ENCODE assay signal across 32 cellular contexts in the genomic region with DNA sequence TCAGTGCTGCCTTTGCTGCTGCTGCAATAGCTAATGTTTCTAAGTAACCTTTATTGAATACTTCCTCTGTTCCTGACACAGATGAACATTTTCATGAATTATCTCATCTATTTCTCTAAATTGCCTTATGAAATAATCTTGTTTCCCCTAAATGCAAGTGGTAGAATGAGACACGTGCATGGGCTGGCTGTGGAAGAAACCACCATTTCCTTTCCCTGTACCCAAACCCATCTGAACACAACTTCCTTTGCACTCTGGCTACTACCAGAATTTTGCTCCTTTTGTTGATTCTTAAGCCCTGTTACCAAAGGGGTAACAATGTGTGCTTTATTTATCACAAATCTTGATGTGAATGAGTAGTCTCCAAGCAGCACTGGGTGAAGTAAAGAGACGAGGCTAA. TPM values are rescaled to one million over a fixed set of nuclear protein-coding genes. Genes with fewer than 3 reads are reported as not detected.
DNase-seq lines count a peak whose midpoint lies in the region; ATAC-seq and TF ChIP-seq lines count a peak whose summit lies in the region.
"Had no signal": no experiment of that assay in that cellular context is flagged by ENCODE, and none has a peak within 500 bp of the region (broad histone marks: within the 10 kb centered on the region; RNA-seq: fewer than 3 reads in every experiment).

No MANE protein-coding gene starts in this region.

- H3K27me3 ChIP-seq in neural progenitor cell (no peaks in the 10 kb centered on the region), testis (no peaks in the 10 kb centered on the region)
- H3K27me3 ChIP-seq: ascending aorta, cardiac muscle cell, spleen had no signal

- H3K4me3 ChIP-seq in neural progenitor cell, result no peak overlapping the region
- H3K4me3 ChIP-seq in testis, result no peak overlapping the region
- H3K4me3 ChIP-seq: ascending aorta, cardiac muscle cell, coronary artery, lower lobe of right lung, mucosa of descending colon, PC-9, spleen had no signal

- no peaks in the 10 kb centered on the region for H3K27me3 Mint-ChIP-seq in activated CD4-positive, alpha-beta T cell treated with anti-CD3 and anti-CD28 coated beads for 36 hours
- H3K27me3 Mint-ChIP-seq in T-helper 17 cell, result peaks cover 4% of the 10 kb centered on the region
- H3K27me3 Mint-ChIP-seq in neural progenitor cell (ENCODE audit: insufficient read depth, low read depth), result peaks cover 3% of the 10 kb centered on the region

- intact Hi-C loops in activated CD4-positive, alpha-beta T cell treated with anti-CD3 and anti-CD28 coated beads for 36 hours (cut with DNase I, micrococcal nuclease), result no loop called here
- intact Hi-C loops in testis (cut with DNase I; ENCODE audit: low total_unique reads), result no loop called here

- no peaks in the 10 kb centered on the region for H3K36me3 ChIP-seq in neural progenitor cell
- no peaks in the 10 kb centered on the region for H3K36me3 ChIP-seq in testis (ENCODE audit: low read depth, missing control alignments)
- H3K36me3 ChIP-seq: ascending aorta, cardiac muscle cell, lower lobe of right lung, spleen had no signal

- 58 to 73% methylated on average over 2 of the region's 2 CpGs for WGBS in testis, 2 donors

- H3K4me1 ChIP-seq in neural progenitor cell (no peaks in the 10 kb centered on the region), testis (no peaks in the 10 kb centered on the region)
- H3K4me1 ChIP-seq: ascending aorta, lower lobe of right lung had no signal

- H3K4me3 Mint-ChIP-seq in activated CD4-positive, alpha-beta T cell treated with anti-CD3 and anti-CD28 coated beads for 36 hours, result no peak overlapping the region
- H3K4me3 Mint-ChIP-seq in T-helper 17 cell (peak overlapping the region; percentile 10), neural progenitor cell (no peak overlapping the region)
- H3K4me3 Mint-ChIP-seq: activated T-cell treated with anti-CD3 and anti-CD28 coated beads, Interleukin-2, amount 50 U/mL, for 4 hours; effector memory CD8-positive, alpha-beta T cell; nephron progenitor cell had no signal

- peak overlapping the region; percentile 60 for H3K27ac Mint-ChIP-seq in activated CD4-positive, alpha-beta T cell treated with anti-CD3 and anti-CD28 coated beads for 36 hours
- H3K27ac Mint-ChIP-seq in T-helper 17 cell (no peak overlapping the region), neural progenitor cell (no peak overlapping the region)
- H3K27ac Mint-ChIP-seq: effector memory CD8-positive, alpha-beta T cell; nephron progenitor cell had no signal

- no peak overlapping the region for H3K9ac ChIP-seq in neural progenitor cell

- H3K9me3 Mint-ChIP-seq in activated CD4-positive, alpha-beta T cell treated with anti-CD3 and anti-CD28 coated beads for 36 hours (ENCODE audit: low read depth), result peaks cover 9% of the 10 kb centered on the region
- no peaks in the 10 kb centered on the region for H3K9me3 Mint-ChIP-seq in neural progenitor cell

- H3K27ac ChIP-seq in neural progenitor cell (no peak overlapping the region), testis (no peak overlapping the region)
- H3K27ac ChIP-seq: 22Rv1, ascending aorta, cardiac muscle cell, coronary artery, lower lobe of right lung, PC-9 had no signal

- H3F3A ChIP-seq in neural progenitor cell (ENCODE audit: low read depth), result no peaks in the 10 kb centered on the region

- no peak for TF ChIP-seq POLR2A in testis (IDR thresholded peaks at IDR 0.05)

- DNase-seq in activated CD4-positive, alpha-beta T cell treated with anti-CD3 and anti-CD28 coated beads for 36 hours, result no peak
- DNase-seq in activated CD4-positive, alpha-beta T cell treated with anti-CD3 and anti-CD28 coated beads, Interleukin-2, amount 50 U/mL, for 1 hour, result no peak
- DNase-seq in GF-D8 (lab: John Stamatoyannopoulos, UW) (peak; percentile 22), T-helper 17 cell (no peak), neural progenitor cell (ENCODE audit: low spot score) (no peak), testis (no peak)
- no peak for DNase-seq in effector CD4-positive, alpha-beta T cell
- DNase-seq: activated CD8-positive, alpha-beta memory T cell treated with anti-CD3 and anti-CD28 coated beads for 24 hours; activated T-cell treated with anti-CD3 and anti-CD28 coated beads, Interleukin-2, amount 50 U/mL, for 4 hours; DMS53; effector memory CD8-positive, alpha-beta T cell; erythroblast; head of caudate nucleus; lower lobe of right lung; mucosa of descending colon; NCI-H1092 treated with DMSO at 0.1 percent for 48 hours; NCI-H187; NCI-H510A treated with DMSO at 0.1 percent for 48 hours; nephron progenitor cell; PC-9; posterior cingulate gyrus; right cardiac atrium; Right ventricle myocardium superior; spleen had no signal

- H3K9me3 ChIP-seq in T-helper 17 cell (ENCODE audit: control insufficient read depth, low read length, poor library complexity, severe bottlenecking) (no peaks in the 10 kb centered on the region), neural progenitor cell (ENCODE audit: low read depth) (no peaks in the 10 kb centered on the region), testis (no peaks in the 10 kb centered on the region)
- H3K9me3 ChIP-seq: ascending aorta, lower lobe of right lung, mucosa of descending colon had no signal

- H2AFZ ChIP-seq in neural progenitor cell (replicated peaks), result peak overlapping the region; percentile 45
- H2AFZ ChIP-seq: PC-9 had no signal

- TF ChIP-seq CTCF in neural progenitor cell (IDR thresholded peaks at IDR 0.05) (no peak), testis (IDR thresholded peaks at IDR 0.05) (no peak)

- POLR2A ChIA-PET in activated CD4-positive, alpha-beta T cell treated with anti-CD3 and anti-CD28 coated beads for 36 hours (lab: Charles Lee), result no interaction called here

- H3K4me2 ChIP-seq in neural progenitor cell, result no peak overlapping the region
- H3K4me2 ChIP-seq: PC-9 had no signal

- H3K79me2 ChIP-seq in neural progenitor cell (ENCODE audit: low read depth), result no peaks in the 10 kb centered on the region

- H4K20me1 ChIP-seq in neural progenitor cell (ENCODE audit: low read depth), result no peaks in the 10 kb centered on the region

- no peak for ATAC-seq in activated CD4-positive, alpha-beta T cell treated with anti-CD3 and anti-CD28 coated beads for 36 hours
- ATAC-seq in T-helper 17 cell (no peak), GM21381 (IDR thresholded peaks at IDR 0.05; ENCODE audit: unreplicated experiment) (no peak)
- ATAC-seq: activated CD4-positive, CD25-positive, alpha-beta regulatory T cell treated with anti-CD3 and anti-CD28 coated beads, Interleukin-2, amount 50 U/mL, for 24 hours; activated T-cell treated with anti-CD3 and anti-CD28 coated beads, Interleukin-2, amount 50 U/mL, for 4 hours; effector memory CD8-positive, alpha-beta T cell; HepG2; lower lobe of right lung; mucosa of descending colon; right cardiac atrium had no signal

- CTCF ChIA-PET in activated CD4-positive, alpha-beta T cell treated with anti-CD3 and anti-CD28 coated beads for 36 hours (lab: Charles Lee), result interaction anchor here (1.0 to 1.3 kb wide), 2 partner anchors 47 to 67 kb away, joined by 3 read pairs; no protein-coding TSS in a partner anchor

- peaks cover 3% of the 10 kb centered on the region for H3K36me3 Mint-ChIP-seq in activated CD4-positive, alpha-beta T cell treated with anti-CD3 and anti-CD28 coated beads for 36 hours (ENCODE audit: low read depth)
- no peaks in the 10 kb centered on the region for H3K36me3 Mint-ChIP-seq in T-helper 17 cell (ENCODE audit: low read depth)
- no peaks in the 10 kb centered on the region for H3K36me3 Mint-ChIP-seq in neural progenitor cell

- H3K4me1 Mint-ChIP-seq in activated CD4-positive, alpha-beta T cell treated with anti-CD3 and anti-CD28 coated beads for 36 hours, result peaks cover 29% of the 10 kb centered on the region
- H3K4me1 Mint-ChIP-seq in T-helper 17 cell (peaks cover 10% of the 10 kb centered on the region), neural progenitor cell (no peaks in the 10 kb centered on the region)
- H3K4me1 Mint-ChIP-seq: nephron progenitor cell had no signal

RNA-seq across cellular contexts. Expression of gene AKAIN1, which starts 29.2 kb away (rescaled TPM):
- total RNA-seq in activated CD4-positive, alpha-beta T cell treated with anti-CD3 and anti-CD28 coated beads for 36 hours, result not detected
- total RNA-seq in T-helper 17 cell (not detected), neural progenitor cell (ENCODE audit: low replicate concordance) (not detected in 2 replicates), testis (not detected)
- polyA plus RNA-seq in testis (ENCODE audit: insufficient read depth, low read depth, low replicate concordance), result not detected
- total RNA-seq: activated T-cell treated with anti-CD3 and anti-CD28 coated beads, Interleukin-2, amount 50 U/mL, for 4 hours; ascending aorta; cardiac muscle cell; HepG2; lower lobe of right lung; mucosa of descending colon; PC-9; right cardiac atrium; Right ventricle myocardium superior; spleen; ureter had no signal
- polyA plus RNA-seq: cardiac muscle cell, HepG2, right cardiac atrium, spleen had no signal
